ENCODE assay signal across 23 cellular contexts in genomic region chr5:17305024-17305423, GRCh38.
DNase-seq lines count a peak whose midpoint lies in the region; ATAC-seq and TF ChIP-seq lines count a peak whose summit lies in the region.
"Had no signal": no experiment of that assay in that cellular context is flagged by ENCODE, and none has a peak within 500 bp of the region (broad histone marks: within the 10 kb centered on the region; RNA-seq: fewer than 3 reads in every experiment).

No MANE protein-coding gene starts in this region.

- no peak overlapping the region for H2AFZ ChIP-seq in PC-9
- H2AFZ ChIP-seq: neural progenitor cell had no signal

- no peaks in the 10 kb centered on the region for H3K27me3 ChIP-seq in breast epithelium
- no peaks in the 10 kb centered on the region for H3K27me3 ChIP-seq in brain microvascular endothelial cell (replicated peaks)
- peaks cover 6% of the 10 kb centered on the region for H3K27me3 ChIP-seq in gastroesophageal sphincter
- H3K27me3 ChIP-seq in PC-9 (ENCODE audit: insufficient read depth, low read depth): no peaks in the 10 kb centered on the region
- H3K27me3 ChIP-seq: neural progenitor cell had no signal

- peaks cover 15% of the 10 kb centered on the region; the same call in 1 of the 2 replicates for H3F3A ChIP-seq in PC-9 (ENCODE audit: insufficient read depth, low read depth)

- H3K27ac ChIP-seq in breast epithelium: no peak overlapping the region
- H3K27ac ChIP-seq in brain microvascular endothelial cell: peak overlapping the region; percentile 94
- no peak overlapping the region for H3K27ac ChIP-seq in gastroesophageal sphincter
- H3K27ac ChIP-seq in PC-9: no peak overlapping the region
- H3K27ac ChIP-seq: neural progenitor cell, right lobe of liver had no signal

- in situ Hi-C loops in brain microvascular endothelial cell (cut with HindIII; ENCODE audit: low pct_ligation_motif_present, low sequenced_read_pairs): no loop called here

- no peaks in the 10 kb centered on the region for H3K27me3 Mint-ChIP-seq in MCF 10A (ENCODE audit: insufficient read depth, unreplicated experiment)
- no peaks in the 10 kb centered on the region for H3K27me3 Mint-ChIP-seq in mesothelial cell of epicardium (ENCODE audit: low read depth)
- H3K27me3 Mint-ChIP-seq: CD4-positive, CD25-positive, alpha-beta regulatory T cell; effector memory CD8-positive, alpha-beta T cell; stimulated activated memory B cell treated with anti-CD40 and anti-IgM and Interleukin-4, amounts not matched to agents 10 μg/mL and 1 μg/mL and 100 μg/mL, for 72 hours had no signal

- CTCF ChIA-PET in MCF 10A (lab: Yijun Ruan, JAX): interaction anchor here (0.8 kb wide), 1 partner anchor 73 kb away, joined by 3 read pairs; no protein-coding TSS in a partner anchor
- CTCF ChIA-PET in PC-9 (lab: Charles Lee): no interaction called here

- no peak overlapping the region for H3K4me2 ChIP-seq in PC-9
- H3K4me2 ChIP-seq: GM23338, neural progenitor cell had no signal

- H3K9me2 ChIP-seq in PC-9 (ENCODE audit: insufficient read depth): no peaks in the 10 kb centered on the region

- DNase-seq in MCF 10A (ENCODE audit: unreplicated experiment) (peak; percentile 62), breast epithelium (ENCODE audit: low spot score in 2 of 2) (no peak), brain microvascular endothelial cell (peak; percentile 78), mesothelial cell of epicardium (ENCODE audit: low spot score in 2 of 2, unreplicated experiment in 2 of 2) (no peak), PC-9 (no peak)
- DNase-seq in activated effector memory CD4-positive, alpha-beta T cell treated with Interleukin-2 at 50 U/mL for 16 hours: no peak
- DNase-seq: 8988T; activated CD4-positive, alpha-beta T cell treated with anti-CD3 and anti-CD28 coated beads for 48 hours; activated T-cell treated with anti-CD3 and anti-CD28 coated beads, Interleukin-2, amount 50 U/mL, for 1 hour; CD4-positive, CD25-positive, alpha-beta regulatory T cell; effector memory CD8-positive, alpha-beta T cell; left colon; NCI-H1092 treated with DMSO at 0.1 percent for 48 hours; NCI-H1930; right lobe of liver; stimulated activated CD4-positive, alpha-beta T cell treated with anti-CD3 and anti-CD28 coated beads, Interleukin-4, amount 100 ng/mL, for 4 hours; substantia nigra had no signal

- POLR2A ChIA-PET in MCF 10A (lab: Yijun Ruan, JAX): interaction anchor here (0.7 to 2.4 kb wide), 6 partner anchors 11 to 592 kb away, joined by 3 to 15 read pairs (median 5); no protein-coding TSS in a partner anchor
- POLR2A ChIA-PET in PC-9 (lab: Charles Lee; ENCODE audit: unreplicated experiment): no interaction called here

- no peak for TF ChIP-seq EP300 in gastroesophageal sphincter (IDR thresholded peaks at IDR 0.05)

- H3K27ac Mint-ChIP-seq in MCF 10A (ENCODE audit: low read depth, unreplicated experiment) (no peak overlapping the region), mesothelial cell of epicardium (peak overlapping the region; percentile 94)
- H3K27ac Mint-ChIP-seq: CD4-positive, CD25-positive, alpha-beta regulatory T cell; effector memory CD8-positive, alpha-beta T cell; GM23338; neural progenitor cell; stimulated activated memory B cell treated with anti-CD40 and anti-IgM and Interleukin-4, amounts not matched to agents 10 μg/mL and 1 μg/mL and 100 μg/mL, for 72 hours had no signal

- ATAC-seq in HG03095 (IDR thresholded peaks at IDR 0.05; ENCODE audit: unreplicated experiment): no peak
- no peak for ATAC-seq in gastroesophageal sphincter
- ATAC-seq: effector memory CD8-positive, alpha-beta T cell; esophagus mucosa; GM23338; stimulated activated memory B cell treated with anti-CD40 and anti-IgM and Interleukin-4, amounts not matched to agents 10 μg/mL and 1 μg/mL and 100 μg/mL, for 72 hours had no signal

- H3K9me3 ChIP-seq in breast epithelium (no peaks in the 10 kb centered on the region), gastroesophageal sphincter (no peaks in the 10 kb centered on the region), PC-9 (ENCODE audit: insufficient read depth, low read depth) (no peaks in the 10 kb centered on the region)
- H3K9me3 ChIP-seq: right lobe of liver had no signal

- H3K4me3 ChIP-seq in breast epithelium (no peak overlapping the region), brain microvascular endothelial cell (ENCODE audit: low read depth, low read length) (no peak overlapping the region), gastroesophageal sphincter (no peak overlapping the region), PC-9 (no peak overlapping the region)
- H3K4me3 ChIP-seq: GM23338, neural progenitor cell, right lobe of liver had no signal

- no peaks in the 10 kb centered on the region for H3K4me1 ChIP-seq in breast epithelium
- no peaks in the 10 kb centered on the region for H3K4me1 ChIP-seq in gastroesophageal sphincter
- peaks cover 35% of the 10 kb centered on the region for H3K4me1 ChIP-seq in PC-9 (replicated peaks; ENCODE audit: insufficient read depth)
- H3K4me1 ChIP-seq: right lobe of liver had no signal

- H3K4me1 Mint-ChIP-seq in MCF 10A (ENCODE audit: insufficient read depth, unreplicated experiment): peaks cover 29% of the 10 kb centered on the region
- peaks cover 41% of the 10 kb centered on the region for H3K4me1 Mint-ChIP-seq in mesothelial cell of epicardium
- H3K4me1 Mint-ChIP-seq: CD4-positive, CD25-positive, alpha-beta regulatory T cell; stimulated activated memory B cell treated with anti-CD40 and anti-IgM and Interleukin-4, amounts not matched to agents 10 μg/mL and 1 μg/mL and 100 μg/mL, for 72 hours had no signal

- H3K9me3 Mint-ChIP-seq in MCF 10A (ENCODE audit: unreplicated experiment): no peaks in the 10 kb centered on the region
- peaks cover 3% of the 10 kb centered on the region for H3K9me3 Mint-ChIP-seq in mesothelial cell of epicardium
- H3K9me3 Mint-ChIP-seq: GM23338; neural progenitor cell; stimulated activated memory B cell treated with anti-CD40 and anti-IgM and Interleukin-4, amounts not matched to agents 10 μg/mL and 1 μg/mL and 100 μg/mL, for 72 hours had no signal

- TF ChIP-seq POLR2A in breast epithelium (IDR thresholded peaks at IDR 0.05) (no peak), gastroesophageal sphincter (IDR thresholded peaks at IDR 0.05) (no peak)

- H3K36me3 ChIP-seq in breast epithelium: no peaks in the 10 kb centered on the region
- no peaks in the 10 kb centered on the region for H3K36me3 ChIP-seq in brain microvascular endothelial cell (replicated peaks)
- no peaks in the 10 kb centered on the region for H3K36me3 ChIP-seq in gastroesophageal sphincter
- H3K36me3 ChIP-seq in PC-9 (ENCODE audit: low read depth): no peaks in the 10 kb centered on the region
- H3K36me3 ChIP-seq: neural progenitor cell, right lobe of liver had no signal

- WGBS in gastroesophageal sphincter (ENCODE audit: low coverage in 1 of 2), 2 donors: 11 to 27% methylated on average over 5 of the region's 5 CpGs

- no peaks in the 10 kb centered on the region for H3K36me3 Mint-ChIP-seq in MCF 10A (ENCODE audit: insufficient read depth, unreplicated experiment)
- no peaks in the 10 kb centered on the region for H3K36me3 Mint-ChIP-seq in mesothelial cell of epicardium
- H3K36me3 Mint-ChIP-seq: CD4-positive, CD25-positive, alpha-beta regulatory T cell; neural progenitor cell; stimulated activated memory B cell treated with anti-CD40 and anti-IgM and Interleukin-4, amounts not matched to agents 10 μg/mL and 1 μg/mL and 100 μg/mL, for 72 hours had no signal

- intact Hi-C loops in MCF 10A (cut with micrococcal nuclease) (loop anchor here (10.0 kb wide), 1 partner anchor 980 kb away; no protein-coding TSS in a partner anchor), breast epithelium (cut with DNase I; ENCODE audit: low total_unique reads) (no loop called here), PC-9 (cut with micrococcal nuclease; ENCODE audit: unreplicated experiment) (no loop called here)

- H4K20me1 ChIP-seq in PC-9 (ENCODE audit: insufficient read depth): no peaks in the 10 kb centered on the region

- H3K4me3 Mint-ChIP-seq in MCF 10A (ENCODE audit: unreplicated experiment): no peak overlapping the region
- H3K4me3 Mint-ChIP-seq in mesothelial cell of epicardium: no peak overlapping the region
- H3K4me3 Mint-ChIP-seq: CD4-positive, CD25-positive, alpha-beta regulatory T cell; effector memory CD8-positive, alpha-beta T cell; GM23338; neural progenitor cell; stimulated activated memory B cell treated with anti-CD40 and anti-IgM and Interleukin-4, amounts not matched to agents 10 μg/mL and 1 μg/mL and 100 μg/mL, for 72 hours had no signal

- no TSS peak for BruUV-seq in MCF 10A (replicated peaks; lab: Mats Ljungman, UMichigan)
- BruUV-seq in PC-9 (replicated peaks; lab: Mats Ljungman, UMichigan): no TSS peak

- no peaks in the 10 kb centered on the region for H3K79me2 ChIP-seq in PC-9 (ENCODE audit: low read depth)

- TF ChIP-seq CTCF in MCF 10A (IDR thresholded peaks at IDR 0.05; ENCODE audit: unreplicated experiment) (no peak), breast epithelium (IDR thresholded peaks at IDR 0.05) (no peak), brain microvascular endothelial cell (IDR thresholded peaks at IDR 0.05; ENCODE audit: low read depth, low read length, missing control alignments) (no peak), mesothelial cell of epicardium (IDR thresholded peaks at IDR 0.05; ENCODE audit: unreplicated experiment) (no peak), gastroesophageal sphincter (IDR thresholded peaks at IDR 0.05) (no peak), PC-9 (conservative IDR thresholded peaks at IDR 0.05) (no peak)

Comparison
In these comparisons a context has a peak if more than half of its experiments do, and no peak if none do; other contexts are left out.
1. DNase-seq: peak in MCF 10A (single experiment) and brain microvascular endothelial cell (single experiment); none in breast epithelium (0 of 2), mesothelial cell of epicardium (0 of 2), activated effector memory CD4-positive, alpha-beta T cell treated with Interleukin-2 at 50 U/mL for 16 hours (single experiment) and PC-9 (0 of 2).